In the genomic region with DNA sequence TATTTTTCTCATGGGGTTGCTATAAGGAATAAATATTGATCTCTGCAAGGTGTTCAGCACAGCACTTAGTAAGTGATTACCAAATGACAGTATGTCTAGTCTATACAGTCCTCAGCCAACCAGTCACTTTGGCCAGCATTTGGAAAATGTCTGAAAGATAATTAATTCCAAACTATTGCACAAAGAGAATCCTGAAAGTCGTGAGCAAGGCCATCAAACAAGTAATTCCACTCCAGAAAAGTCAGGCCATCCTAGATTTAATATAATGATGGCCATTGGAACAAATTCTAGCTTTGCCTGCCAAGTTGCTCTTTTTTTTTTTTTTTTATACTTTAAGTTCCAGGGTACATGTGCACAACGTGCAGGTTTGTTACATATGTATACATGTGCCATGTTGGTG, we compare ENCODE assay signal across 33 cellular contexts.
A peak's percentile ranks its signal among the peaks of the same experiment; 100 is the strongest.
DNase-seq lines count a peak whose midpoint lies in the region; ATAC-seq and TF ChIP-seq lines count a peak whose summit lies in the region.
"Had no signal": no experiment of that assay in that cellular context is flagged by ENCODE, and none has a peak within 500 bp of the region (broad histone marks: within the 10 kb centered on the region; RNA-seq: fewer than 3 reads in every experiment).

No MANE protein-coding gene starts in this region.

- no peak overlapping the region for H3K27ac Mint-ChIP-seq in MCF 10A (ENCODE audit: low read depth, unreplicated experiment)
- H3K27ac Mint-ChIP-seq: B cell; CD14-positive monocyte; CD4-positive, alpha-beta memory T cell; CD4-positive, alpha-beta T cell; CD4-positive, CD25-positive, alpha-beta regulatory T cell; CD8-positive, alpha-beta memory T cell; CD8-positive, alpha-beta T cell had no signal

- DNase-seq in breast epithelium (ENCODE audit: low spot score in 2 of 2) = no peak
- DNase-seq in MCF 10A (ENCODE audit: unreplicated experiment) = no peak
- DNase-seq in PC-3 = no peak
- no peak for DNase-seq in DMS153 treated with DMSO at 0.1 percent for 48 hours (lab: John Stamatoyannopoulos, UW; ENCODE audit: unreplicated experiment)
- DNase-seq: 8988T; ACHN; AML-193; BE2C; C1 segment of cervical spinal cord; Caco-2; Calu3; CD4-positive, alpha-beta memory T cell; CD4-positive, alpha-beta T cell; CD4-positive, CD25-positive, alpha-beta regulatory T cell; CD8-positive, alpha-beta memory T cell; CD8-positive, alpha-beta T cell; COR-L47; DMS 273 treated with DMSO at 0.1 percent for 48 hours; DMS153; DMS53; DMS79; DMS79 treated with DMSO at 0.1 percent for 48 hours; DND-41; EL had no signal

- H2AFZ ChIP-seq in PC-3 (ENCODE audit: low read length) = no peak overlapping the region

- CTCF ChIA-PET in MCF 10A (lab: Yijun Ruan, JAX) (interaction anchor here (0.5 to 0.6 kb wide), 3 partner anchors 20 to 159 kb away, joined by 3 read pairs; no protein-coding TSS in a partner anchor), PC-3 (lab: Charles Lee) (no interaction called here)

- TF ChIP-seq CTCF in breast epithelium (IDR thresholded peaks at IDR 0.05) = no peak
- no peak for TF ChIP-seq CTCF in MCF 10A (IDR thresholded peaks at IDR 0.05; ENCODE audit: unreplicated experiment)
- TF ChIP-seq CTCF in PC-3 (conservative IDR thresholded peaks at IDR 0.05; ENCODE audit: low read depth, low read length) = no peak
- TF ChIP-seq CTCF in VCaP (conservative IDR thresholded peaks at IDR 0.05) = no peak

- no peaks in the 10 kb centered on the region for H3K9me2 ChIP-seq in PC-3 (replicated peaks; ENCODE audit: low read length)

- H3K27ac ChIP-seq in breast epithelium (peak overlapping the region; percentile 57 to 58), PC-3 (ENCODE audit: low read length) (peak overlapping the region; percentile 33; the same call in 1 of the 2 replicates), VCaP (peak overlapping the region; percentile 43)
- H3K27ac ChIP-seq: 22Rv1; A549; BLaER1; BLaER1 treated with 17β-estradiol and CSF1 and Interleukin-3, amounts not matched to agents 10 nM and 100 nM; C4-2B had no signal

- intact Hi-C loops in breast epithelium (cut with DNase I; ENCODE audit: low total_unique reads) = no loop called here
- intact Hi-C loops in MCF 10A (cut with micrococcal nuclease) = no loop called here
- intact Hi-C loops in PC-3 (cut with micrococcal nuclease) = no loop called here

- H3K9ac ChIP-seq in PC-3 (ENCODE audit: low read length) = no peak overlapping the region
- H3K9ac ChIP-seq: BLaER1; BLaER1 treated with 17β-estradiol and CSF1 and Interleukin-3, amounts not matched to agents 10 nM and 100 nM had no signal

- no peaks in the 10 kb centered on the region for H3K27me3 Mint-ChIP-seq in MCF 10A (ENCODE audit: insufficient read depth, unreplicated experiment)

- H3K4me3 ChIP-seq in breast epithelium (no peak overlapping the region), PC-3 (ENCODE audit: low read length) (no peak overlapping the region)
- H3K4me3 ChIP-seq: A549; BLaER1; BLaER1 treated with 17β-estradiol and CSF1 and Interleukin-3, amounts not matched to agents 10 nM and 100 nM had no signal

- no peaks in the 10 kb centered on the region for H3K4me1 Mint-ChIP-seq in MCF 10A (ENCODE audit: insufficient read depth, unreplicated experiment)
- H3K4me1 Mint-ChIP-seq: B cell; CD14-positive monocyte; CD4-positive, alpha-beta memory T cell; CD4-positive, CD25-positive, alpha-beta regulatory T cell; CD8-positive, alpha-beta memory T cell had no signal

- H3K79me2 ChIP-seq in PC-3 (ENCODE audit: low read length) = no peaks in the 10 kb centered on the region

- H3K36me3 Mint-ChIP-seq in MCF 10A (ENCODE audit: insufficient read depth, unreplicated experiment) = no peaks in the 10 kb centered on the region
- H3K36me3 Mint-ChIP-seq: CD14-positive monocyte; CD4-positive, alpha-beta memory T cell; CD4-positive, CD25-positive, alpha-beta regulatory T cell; CD8-positive, alpha-beta memory T cell; CD8-positive, alpha-beta T cell had no signal

- H3K9me3 ChIP-seq in breast epithelium (no peaks in the 10 kb centered on the region), PC-3 (ENCODE audit: low read length) (no peaks in the 10 kb centered on the region)
- H3K9me3 ChIP-seq: A549, BE2C, Caco-2 had no signal

- POLR2A ChIA-PET in MCF 10A (lab: Yijun Ruan, JAX) = interaction anchor here (1.5 kb wide), 1 partner anchor 9 kb away, joined by 3 read pairs; no protein-coding TSS in a partner anchor
- POLR2A ChIA-PET in PC-3 (lab: Charles Lee; ENCODE audit: unreplicated experiment) = no interaction called here

- no peaks in the 10 kb centered on the region for H4K20me1 ChIP-seq in PC-3 (ENCODE audit: low read length)
- H4K20me1 ChIP-seq: BLaER1; BLaER1 treated with 17β-estradiol and CSF1 and Interleukin-3, amounts not matched to agents 10 nM and 100 nM had no signal

- ATAC-seq in PC-3 = no peak
- no peak for ATAC-seq in GM18861 (IDR thresholded peaks at IDR 0.05; ENCODE audit: unreplicated experiment)
- ATAC-seq: A549; CD8-positive, alpha-beta T cell had no signal

- H3K27me3 ChIP-seq in breast epithelium (no peaks in the 10 kb centered on the region), PC-3 (ENCODE audit: low read length) (no peaks in the 10 kb centered on the region)
- H3K27me3 ChIP-seq: BE2C; BLaER1; BLaER1 treated with 17β-estradiol and CSF1 and Interleukin-3, amounts not matched to agents 10 nM and 100 nM had no signal

- H3K36me3 ChIP-seq in breast epithelium (no peaks in the 10 kb centered on the region), PC-3 (ENCODE audit: low read depth, low read length) (no peaks in the 10 kb centered on the region)
- H3K36me3 ChIP-seq: BE2C; BLaER1; BLaER1 treated with 17β-estradiol and CSF1 and Interleukin-3, amounts not matched to agents 10 nM and 100 nM had no signal

- no peak overlapping the region for H3K4me3 Mint-ChIP-seq in MCF 10A (ENCODE audit: unreplicated experiment)
- H3K4me3 Mint-ChIP-seq: B cell; CD14-positive monocyte; CD4-positive, alpha-beta memory T cell; CD4-positive, alpha-beta T cell; CD4-positive, CD25-positive, alpha-beta regulatory T cell; CD8-positive, alpha-beta memory T cell; CD8-positive, alpha-beta T cell had no signal

- H3K4me1 ChIP-seq in breast epithelium (no peaks in the 10 kb centered on the region), PC-3 (ENCODE audit: insufficient read depth, low read length) (peaks cover 25% of the 10 kb centered on the region)
- H3K4me1 ChIP-seq: A549 had no signal

- no TSS peak for BruUV-seq in MCF 10A (replicated peaks; lab: Mats Ljungman, UMichigan)
- BruUV-seq in PC-3 (replicated peaks; lab: Mats Ljungman, UMichigan) = no TSS peak

- peaks cover 4% of the 10 kb centered on the region for H3F3A ChIP-seq in PC-3 (ENCODE audit: low read length, unreplicated experiment)

- no peak overlapping the region for H3K4me2 ChIP-seq in PC-3 (ENCODE audit: low read length)
- H3K4me2 ChIP-seq: A549; BLaER1; BLaER1 treated with 17β-estradiol and CSF1 and Interleukin-3, amounts not matched to agents 10 nM and 100 nM had no signal

- TF ChIP-seq POLR2A in breast epithelium (IDR thresholded peaks at IDR 0.05) = no peak

- H3K9me3 Mint-ChIP-seq in MCF 10A (ENCODE audit: unreplicated experiment) = no peaks in the 10 kb centered on the region
- H3K9me3 Mint-ChIP-seq: CD4-positive, alpha-beta memory T cell; CD4-positive, alpha-beta T cell; CD4-positive, CD25-positive, alpha-beta regulatory T cell; CD8-positive, alpha-beta memory T cell; CD8-positive, alpha-beta T cell had no signal
